ENCODE assay signal across 10 cellular contexts in the genomic region with DNA sequence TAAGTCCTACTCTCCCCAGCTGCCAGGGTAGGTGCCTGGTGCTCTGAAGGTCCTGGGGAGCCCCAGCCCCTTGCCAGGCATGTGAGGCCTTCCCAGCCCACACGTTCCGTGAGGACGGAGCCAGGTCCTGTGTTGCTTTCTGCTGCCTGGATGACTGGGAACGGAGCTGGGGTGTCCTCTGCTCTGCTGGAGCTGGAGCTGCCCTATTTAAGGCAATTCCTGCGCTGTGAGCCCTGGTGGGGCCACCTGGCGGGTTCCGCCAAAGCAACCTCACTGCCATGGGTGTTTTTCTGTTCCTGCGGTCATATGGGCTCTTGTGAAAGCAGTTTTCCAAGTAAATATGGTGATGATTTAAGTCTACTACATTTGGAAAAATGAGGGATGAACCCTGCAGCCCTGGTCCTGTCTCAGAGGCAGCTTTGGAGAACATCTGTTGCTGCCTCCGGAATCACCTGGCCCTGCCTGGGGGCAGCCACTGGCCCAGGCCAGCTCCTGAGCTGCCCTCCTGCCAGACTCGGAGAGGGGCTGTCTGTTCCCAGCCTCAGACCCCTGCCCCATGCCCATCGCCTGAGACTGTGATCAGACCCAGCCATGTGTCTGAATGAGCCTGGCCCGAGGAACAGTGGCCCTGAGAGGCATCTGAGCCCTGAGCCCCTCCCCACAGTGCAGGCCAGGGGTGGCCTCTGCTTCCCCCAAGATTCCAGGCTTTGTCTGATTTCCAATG. TPM values are rescaled to one million over a fixed set of nuclear protein-coding genes. Genes with fewer than 3 reads are reported as not detected.
DNase-seq lines count a peak whose midpoint lies in the region; ATAC-seq, FAIRE-seq and TF ChIP-seq lines count a peak whose summit lies in the region.
"Had no signal": no experiment of that assay in that cellular context is flagged by ENCODE, and none has a peak within 500 bp of the region (broad histone marks: within the 10 kb centered on the region; RNA-seq: fewer than 3 reads in every experiment).

No MANE protein-coding gene starts in this region.

- H3K9me3 ChIP-seq in GM23248 (ENCODE audit: low read depth) (no peaks in the 10 kb centered on the region), PC-9 (ENCODE audit: insufficient read depth, low read depth) (no peaks in the 10 kb centered on the region), kidney (ENCODE audit: control insufficient read depth in 1 of 2, low read length in 2 of 2) (no peaks in the 10 kb centered on the region)

- no peak for FAIRE-seq in kidney (lab: Jason Lieb, UNC)

- no TSS peak for BruUV-seq in PC-9 (replicated peaks; lab: Mats Ljungman, UMichigan)

- POLR2A ChIA-PET in PC-9 (lab: Charles Lee; ENCODE audit: unreplicated experiment) = interaction anchor here (0.6 kb wide), 1 partner anchor 34 kb away, joined by 12 read pairs; no protein-coding TSS in a partner anchor

- H3K27me3 Mint-ChIP-seq in activated T-cell treated with anti-CD3 and anti-CD28 coated beads, Interleukin-2, amount 50 U/mL, for 72 hours (ENCODE audit: low read depth) = peaks cover 24% of the 10 kb centered on the region

- H3K4me1 ChIP-seq in GM23248 (ENCODE audit: insufficient read depth) (peaks cover 40% of the 10 kb centered on the region), PC-9 (replicated peaks; ENCODE audit: insufficient read depth) (peaks cover 41% of the 10 kb centered on the region), kidney (ENCODE audit: control insufficient read depth in 1 of 2, insufficient read depth in 1 of 2, low read depth in 1 of 2, low read length in 2 of 2) (peaks cover 0 to 11% of the 10 kb centered on the region in 2 donors)

- H3K4me2 ChIP-seq in GM23248 (ENCODE audit: unreplicated experiment) = peak overlapping the region; percentile 73
- H3K4me2 ChIP-seq in PC-9 = peak overlapping the region; percentile 80

- 73% methylated on average over 12 of the region's 12 CpGs for WGBS in GM23248 (ENCODE audit: low coverage in 1 of 2, low lambda C conversion rate in 2 of 2, missing lambda C conversion rate in 2 of 2), 2 experiments

- H3K4me1 Mint-ChIP-seq in activated T-cell treated with anti-CD3 and anti-CD28 coated beads, Interleukin-2, amount 50 U/mL, for 72 hours (ENCODE audit: low read depth) = peaks cover 8% of the 10 kb centered on the region

- H3K27ac ChIP-seq in GM23248 = peak overlapping the region; percentile 97
- H3K27ac ChIP-seq in PC-9 = no peak overlapping the region; the same call in 1 of the 2 replicates
- no peak overlapping the region for H3K27ac ChIP-seq in kidney (ENCODE audit: low read depth in 2 of 2, low read length in 2 of 2)
- peak overlapping the region in 17 of 21 experiments; percentile 16 to 83 (median 63) for H3K27ac ChIP-seq in skin epidermis

- H3K9ac ChIP-seq in GM23248 (peak overlapping the region; percentile 84), kidney (ENCODE audit: low read length in 2 of 2) (no peak overlapping the region)

- no peak for DNase-seq in GM23248
- DNase-seq in PC-9 = no peak
- DNase-seq in kidney = peak; percentile 60
- DNase-seq in cerebellar cortex (ENCODE audit: low spot score) = no peak
- no peak for DNase-seq in superior temporal gyrus (ENCODE audit: extremely low spot score)
- no peak for DNase-seq in activated T-cell treated with anti-CD3 and anti-CD28 coated beads, Interleukin-2, amount 50 U/mL, for 72 hours
- DNase-seq in NCI-H1436 treated with DMSO at 0.1 percent for 48 hours (lab: John Stamatoyannopoulos, UW) = no peak
- DNase-seq: activated T-cell treated with anti-CD3 and anti-CD28 coated beads, Interleukin-2, amount 50 U/mL, for 24 hours; effector memory CD8-positive, alpha-beta T cell had no signal

- H2AFZ ChIP-seq in GM23248 (peak overlapping the region; percentile 61), PC-9 (no peak overlapping the region)

- H3K79me2 ChIP-seq in GM23248 (ENCODE audit: insufficient read depth) = no peaks in the 10 kb centered on the region
- no peaks in the 10 kb centered on the region for H3K79me2 ChIP-seq in PC-9 (ENCODE audit: low read depth)

- H4K20me1 ChIP-seq in GM23248 (ENCODE audit: insufficient read depth) = no peaks in the 10 kb centered on the region
- H4K20me1 ChIP-seq in PC-9 (ENCODE audit: insufficient read depth) = no peaks in the 10 kb centered on the region

- no peak overlapping the region for H3K27ac Mint-ChIP-seq in activated T-cell treated with anti-CD3 and anti-CD28 coated beads, Interleukin-2, amount 50 U/mL, for 72 hours
- H3K27ac Mint-ChIP-seq: activated T-cell treated with anti-CD3 and anti-CD28 coated beads, Interleukin-2, amount 50 U/mL, for 24 hours; effector memory CD8-positive, alpha-beta T cell had no signal

- in situ Hi-C loops in GM23248 (cut with MboI) = no loop called here

- CTCF ChIA-PET in PC-9 (lab: Charles Lee) = no interaction called here

- no peaks in the 10 kb centered on the region for H3K27me3 ChIP-seq in GM23248 (replicated peaks; ENCODE audit: insufficient read depth)
- H3K27me3 ChIP-seq in PC-9 (ENCODE audit: insufficient read depth, low read depth) = peaks cover 8% of the 10 kb centered on the region; the same call in 1 of the 2 replicates

- peaks cover 0 to 2% of the 10 kb centered on the region in 2 donors for H3K36me3 Mint-ChIP-seq in activated T-cell treated with anti-CD3 and anti-CD28 coated beads, Interleukin-2, amount 50 U/mL, for 72 hours (ENCODE audit: insufficient read depth in 2 of 2)

- H3F3A ChIP-seq in GM23248 (ENCODE audit: insufficient read depth) (peaks cover 6% of the 10 kb centered on the region; the same call in 1 of the 2 replicates), PC-9 (ENCODE audit: insufficient read depth, low read depth) (peaks cover 26% of the 10 kb centered on the region; the same call in 1 of the 2 replicates)

- no peaks in the 10 kb centered on the region for H3K36me3 ChIP-seq in GM23248 (ENCODE audit: low read depth)
- H3K36me3 ChIP-seq in PC-9 (ENCODE audit: low read depth) = no peaks in the 10 kb centered on the region
- H3K36me3 ChIP-seq in kidney (ENCODE audit: control insufficient read depth in 1 of 2, insufficient read depth in 2 of 2, low read length in 2 of 2) = no peaks in the 10 kb centered on the region

- H3K9me2 ChIP-seq in GM23248 (ENCODE audit: insufficient read depth) (no peaks in the 10 kb centered on the region), PC-9 (ENCODE audit: insufficient read depth) (no peaks in the 10 kb centered on the region)

- no peak overlapping the region for H3K4me3 Mint-ChIP-seq in activated T-cell treated with anti-CD3 and anti-CD28 coated beads, Interleukin-2, amount 50 U/mL, for 72 hours
- H3K4me3 Mint-ChIP-seq: activated T-cell treated with anti-CD3 and anti-CD28 coated beads, Interleukin-2, amount 50 U/mL, for 24 hours; effector memory CD8-positive, alpha-beta T cell had no signal

- H3K4me3 ChIP-seq in GM23248 = peak overlapping the region; percentile 40
- H3K4me3 ChIP-seq in PC-9 = no peak overlapping the region
- no peak overlapping the region for H3K4me3 ChIP-seq in kidney (ENCODE audit: low read length in 2 of 2)
- no peak overlapping the region for H3K4me3 ChIP-seq in skin epidermis

- no peak for TF ChIP-seq CTCF in PC-9 (conservative IDR thresholded peaks at IDR 0.05)
- TF ChIP-seq CTCF in kidney (IDR thresholded peaks at IDR 0.05; ENCODE audit: borderline replicate concordance, extremely low read depth, insufficient read depth) = no peak

- peaks cover 0 to 2% of the 10 kb centered on the region in 2 donors for H3K9me3 Mint-ChIP-seq in activated T-cell treated with anti-CD3 and anti-CD28 coated beads, Interleukin-2, amount 50 U/mL, for 72 hours
- H3K9me3 Mint-ChIP-seq: activated T-cell treated with anti-CD3 and anti-CD28 coated beads, Interleukin-2, amount 50 U/mL, for 24 hours; effector memory CD8-positive, alpha-beta T cell had no signal

- ATAC-seq in activated T-cell treated with anti-CD3 and anti-CD28 coated beads, Interleukin-2, amount 50 U/mL, for 72 hours (replicated peaks in 1 of 2) = no peak

- intact Hi-C loops in PC-9 (cut with micrococcal nuclease; ENCODE audit: unreplicated experiment) (loop anchor here (5.0 to 10.0 kb wide), 4 partner anchors 38 to 290 kb away; partner anchors contain the start of gene CTBP1), kidney (cut with DNase I) (no loop called here)

RNA-seq across cellular contexts. Expression of gene FGFRL1, which starts 33.2 kb away (rescaled TPM):
- total RNA-seq in GM23248 (2014; rRNA removed; shearing (Covaris generic)) = 58.7 and 64.9 TPM in 2 replicates
- polyA plus RNA-seq in GM23248 (2016; fragmentation: Nextera tagmentation; extraction: Ambion mirVana) (10.8 and 11.1 TPM in 2 replicates), kidney (ENCODE audit: insufficient read depth, low read depth, low replicate concordance) (22.0 TPM)
- total RNA-seq in PC-9 (2021) (59.5 and 61.6 TPM in 2 replicates), kidney (25.5 TPM)
- total RNA-seq in activated T-cell treated with anti-CD3 and anti-CD28 coated beads, Interleukin-2, amount 50 U/mL, for 72 hours = 10 to 100 TPM; 15.9 to 18.6 TPM

RNA-seq across cellular contexts. Expression of gene SLC26A1, which starts 51.4 kb away (rescaled TPM):
- 0.13 and 0.22 TPM in 2 replicates for total RNA-seq in GM23248 (2014; rRNA removed; shearing (Covaris generic))
- 1.6 and 1.8 TPM in 2 replicates for polyA plus RNA-seq in GM23248 (2016; fragmentation: Nextera tagmentation; extraction: Ambion mirVana)
- 0.53 and 1.3 TPM in 2 replicates for total RNA-seq in PC-9 (2021)
- 2.9 TPM for total RNA-seq in kidney
- polyA plus RNA-seq in kidney (ENCODE audit: insufficient read depth, low read depth, low replicate concordance) = 10.2 TPM
- not detected for total RNA-seq in activated T-cell treated with anti-CD3 and anti-CD28 coated beads, Interleukin-2, amount 50 U/mL, for 72 hours

RNA-seq across cellular contexts. Expression of gene IDUA, which starts 57.8 kb away (rescaled TPM):
- total RNA-seq in GM23248 (2014; rRNA removed; shearing (Covaris generic)) = 26.3 and 30.7 TPM in 2 replicates
- polyA plus RNA-seq in GM23248 (2016; fragmentation: Nextera tagmentation; extraction: Ambion mirVana) = 26.4 and 28.8 TPM in 2 replicates
- 46.6 and 74.7 TPM in 2 replicates for total RNA-seq in PC-9 (2021)
- total RNA-seq in kidney = 58.5 TPM
- polyA plus RNA-seq in kidney (ENCODE audit: insufficient read depth, low read depth, low replicate concordance) = 11.9 TPM
- total RNA-seq in activated T-cell treated with anti-CD3 and anti-CD28 coated beads, Interleukin-2, amount 50 U/mL, for 72 hours = 10 to 100 TPM; 11.8 to 13.9 TPM

Comparison
In these comparisons a context has a peak if more than half of its experiments do, and no peak if none do; other contexts are left out.
1. H3K27ac ChIP-seq: peak in GM23248 (single experiment) and skin epidermis (17 of 21); none in PC-9 (single experiment) and kidney (0 of 2).